11 cellular contexts compared by ENCODE assay signal in genomic region chr2:74514368-74515270, GRCh38. TPM values are rescaled to one million over a fixed set of nuclear protein-coding genes. Genes with fewer than 3 reads are reported as not detected.
A peak's percentile ranks its signal among the peaks of the same experiment; 100 is the strongest.
DNase-seq lines count a peak whose midpoint lies in the region; ATAC-seq and TF ChIP-seq lines count a peak whose summit lies in the region.
"Had no signal": no experiment of that assay in that cellular context is flagged by ENCODE, and none has a peak within 500 bp of the region (broad histone marks: within the 10 kb centered on the region; RNA-seq: fewer than 3 reads in every experiment).

TSS of gene TLX2 (plus strand) at chr2:74514450. CDS start at chr2:74514807, 357 bp downstream.

- 4 to 17% methylated on average over 4 to 64 of the region's 82 CpGs for WGBS in testis, 2 donors

- no peak for ATAC-seq in Right ventricle myocardium inferior

- no peaks in the 10 kb centered on the region for H3K36me3 Mint-ChIP-seq in MCF 10A (ENCODE audit: insufficient read depth, unreplicated experiment)

- peaks cover 4 to 29% (median 22%) of the 10 kb centered on the region in 4 donors for H3K4me1 ChIP-seq in Peyer's patch
- H3K4me1 ChIP-seq in iPS-15b (ENCODE audit: control insufficient read depth, insufficient read depth, low read length) = no peaks in the 10 kb centered on the region
- peaks cover 5% of the 10 kb centered on the region for H3K4me1 ChIP-seq in testis

- no peaks in the 10 kb centered on the region for H3K9me3 Mint-ChIP-seq in MCF 10A (ENCODE audit: unreplicated experiment)

- BruUV-seq in MCF 10A (replicated peaks; lab: Mats Ljungman, UMichigan) = no TSS peak

- H3K27me3 ChIP-seq in Peyer's patch (peaks cover 0 to 56% of the 10 kb centered on the region in 2 donors), iPS-15b (ENCODE audit: control insufficient read depth, insufficient read depth, low read length) (peaks cover 99% of the 10 kb centered on the region), testis (no peaks in the 10 kb centered on the region)

- TF ChIP-seq POLR2A in Peyer's patch (IDR thresholded peaks at IDR 0.05) (no peak), testis (IDR thresholded peaks at IDR 0.05) (no peak)

- POLR2A ChIA-PET in MCF 10A (lab: Yijun Ruan, JAX) = no interaction called here

- CTCF ChIA-PET in MCF 10A (lab: Yijun Ruan, JAX) = interaction anchor here (0.5 kb wide), 1 partner anchor 166 kb away, joined by 3 read pairs; no protein-coding TSS in a partner anchor

- DNase-seq in Right ventricle myocardium inferior (ENCODE audit: missing footprints) (peak; percentile 57), cardiac septum (ENCODE audit: low spot score) (no peak), Peyer's patch (peak in 1 of 3 donors; percentile 55), testis (no peak), SKM-1 (lab: John Stamatoyannopoulos, UW; ENCODE audit: unreplicated experiment) (no peak), C1 segment of cervical spinal cord (lab: John Stamatoyannopoulos, UW) (no peak), MCF 10A (ENCODE audit: unreplicated experiment) (no peak)

- H3K9me3 ChIP-seq in Peyer's patch (peaks cover 0 to 3% (median 0%) of the 10 kb centered on the region in 4 donors), iPS-15b (ENCODE audit: control insufficient read depth, insufficient read depth, low read length) (peaks cover 6% of the 10 kb centered on the region), testis (no peaks in the 10 kb centered on the region)
- H3K9me3 ChIP-seq: pancreas had no signal

- H3K27ac ChIP-seq in Peyer's patch (no peak within 1 kb of the TSS), testis (no peak within 1 kb of the TSS)
- H3K27ac ChIP-seq: dorsolateral prefrontal cortex, pancreas had no signal

- peaks cover 11% of the 10 kb centered on the region for H3K27me3 Mint-ChIP-seq in MCF 10A (ENCODE audit: insufficient read depth, unreplicated experiment)

- H3K9ac ChIP-seq in iPS-15b (ENCODE audit: low read depth, low read length) = no peak within 1 kb of the TSS

- no peak for TF ChIP-seq CTCF in Peyer's patch (IDR thresholded peaks at IDR 0.05)
- no peak for TF ChIP-seq CTCF in testis (IDR thresholded peaks at IDR 0.05)
- TF ChIP-seq CTCF in MCF 10A (IDR thresholded peaks at IDR 0.05; ENCODE audit: unreplicated experiment) = no peak

- H3K36me3 ChIP-seq in Peyer's patch = no peaks in the 10 kb centered on the region
- H3K36me3 ChIP-seq in iPS-15b (ENCODE audit: control insufficient read depth, insufficient read depth, low read length) = no peaks in the 10 kb centered on the region
- H3K36me3 ChIP-seq in testis (ENCODE audit: low read depth, missing control alignments) = no peaks in the 10 kb centered on the region
- H3K36me3 ChIP-seq: pancreas had no signal

- intact Hi-C loops in Right ventricle myocardium inferior (cut with DNase I) = no loop called here
- intact Hi-C loops in cardiac septum (cut with DNase I) = no loop called here
- intact Hi-C loops in testis (cut with DNase I; ENCODE audit: low total_unique reads) = no loop called here
- intact Hi-C loops in MCF 10A (cut with micrococcal nuclease) = no loop called here

- H3K27ac Mint-ChIP-seq in MCF 10A (ENCODE audit: low read depth, unreplicated experiment) = no peak within 1 kb of the TSS

- H3K4me3 Mint-ChIP-seq in MCF 10A (ENCODE audit: unreplicated experiment) = no peak within 1 kb of the TSS

- H3K4me3 ChIP-seq in Peyer's patch (peak within 1 kb of the TSS in 3 of 4 donors; percentile 17 to 50 (median 27)), iPS-15b (ENCODE audit: low read depth, low read length) (peak within 1 kb of the TSS; percentile 52), testis (peak within 1 kb of the TSS; percentile 18 to 60)

- H3K4me1 Mint-ChIP-seq in MCF 10A (ENCODE audit: insufficient read depth, unreplicated experiment) = no peaks in the 10 kb centered on the region

RNA-seq across cellular contexts. Expression of gene TLX2, which starts in this region (rescaled TPM):
- total RNA-seq in Right ventricle myocardium inferior = not detected
- not detected for total RNA-seq in cardiac septum
- 1 to 10 TPM in 2 of 4 donors, under 1 TPM in 1, not detected in 1; 0.53 to 1.7 (median 1.7) TPM for total RNA-seq in Peyer's patch
- total RNA-seq in testis = 1 to 10 TPM; 1.3 to 4.5 TPM
- 1.1 TPM for polyA plus RNA-seq in testis (ENCODE audit: insufficient read depth, low read depth, low replicate concordance)
- total RNA-seq in MCF 10A (2022) = not detected in 2 replicates
- total RNA-seq: G401, pancreas had no signal

Comparison
In these comparisons a context has a peak if more than half of its experiments do, and no peak if none do; other contexts are left out.
1. Peak in DNase-seq in Right ventricle myocardium inferior; RNA of the gene not detected or under 1 TPM.